In genomic region chr9:115024925-115025535, GRCh38 we compare ENCODE assay signal across 21 cellular contexts.
"Had no signal": no experiment of that assay in that cellular context is flagged by ENCODE, and none has a peak within 500 bp of the region (broad histone marks: within the 10 kb centered on the region; RNA-seq: fewer than 3 reads in every experiment).

No MANE protein-coding gene starts in this region.

- H3K27ac ChIP-seq: ascending aorta, heart right ventricle, lower lobe of right lung, right lobe of liver, suprapubic skin, upper lobe of right lung had no signal

- DNase-seq: activated CD8-positive, alpha-beta memory T cell treated with anti-CD3 and anti-CD28 coated beads, Interleukin-2, amount 50 U/mL, for 48 hours; activated CD8-positive, alpha-beta T cell treated with anti-CD3 and anti-CD28 coated beads for 36 hours; activated naive CD4-positive, alpha-beta T cell treated with Interleukin-2 at 50 U/mL for 16 hours; activated naive CD8-positive, alpha-beta T cell treated with anti-CD3 and anti-CD28 coated beads, Interleukin-2, amount 50 U/mL, for 24 hours; caudate nucleus; cortex of kidney; effector CD8-positive, alpha-beta T cell; heart right ventricle; kidney; lower lobe of right lung; mucosa of descending colon; naive thymus-derived CD8-positive, alpha-beta T cell; nucleus accumbens; right lobe of liver; stimulated activated CD4-positive, alpha-beta T cell treated with anti-CD3 and anti-CD28 coated beads, Interleukin-12 subunit alpha, Interleukin-12 subunit beta, amount 100 ng/mL, for 4 hours; stimulated activated CD4-positive, alpha-beta T cell treated with anti-CD3 and anti-CD28 coated beads, Interleukin-2, amount 100 ng/mL, for 48 hours; stimulated activated naive CD4-positive, alpha-beta T cell treated with Interleukin-2 at 50 U/mL for 16 hours; T-helper 2 cell; upper lobe of right lung had no signal

- H3K27me3 ChIP-seq: ascending aorta, right lobe of liver, suprapubic skin, upper lobe of right lung had no signal

- H3K4me1 ChIP-seq: ascending aorta, heart right ventricle, lower lobe of right lung, right lobe of liver, suprapubic skin, upper lobe of right lung had no signal

- H3K36me3 ChIP-seq: ascending aorta, lower lobe of right lung, right lobe of liver, suprapubic skin, upper lobe of right lung had no signal

- H3K4me3 ChIP-seq: ascending aorta, heart right ventricle, lower lobe of right lung, mucosa of descending colon, right lobe of liver, suprapubic skin, upper lobe of right lung had no signal

- H3K9me3 ChIP-seq: ascending aorta, heart right ventricle, lower lobe of right lung, mucosa of descending colon, right lobe of liver, suprapubic skin, upper lobe of right lung had no signal
